In genomic region chr15:66662522-66662921, GRCh38 we compare ENCODE assay signal across 19 cellular contexts. TPM values are rescaled to one million over a fixed set of nuclear protein-coding genes. Genes with fewer than 3 reads are reported as not detected.
DNase-seq lines count a peak whose midpoint lies in the region; ATAC-seq and TF ChIP-seq lines count a peak whose summit lies in the region.
"Had no signal": no experiment of that assay in that cellular context is flagged by ENCODE, and none has a peak within 500 bp of the region (broad histone marks: within the 10 kb centered on the region; RNA-seq: fewer than 3 reads in every experiment).

No MANE protein-coding gene starts in this region.

- H3K14ac ChIP-seq in neuronal stem cell (ENCODE audit: low read length), result no peak overlapping the region

- no peak for ATAC-seq in GM23338
- ATAC-seq in HG03196 (IDR thresholded peaks at IDR 0.05; ENCODE audit: unreplicated experiment), result no peak

- no peak overlapping the region for H3K4me2 ChIP-seq in GM23338
- no peak overlapping the region for H3K4me2 ChIP-seq in hepatocyte
- H3K4me2 ChIP-seq in neuronal stem cell (ENCODE audit: insufficient read depth, low read length, poor library complexity, severe bottlenecking), result no peak overlapping the region

- no peaks in the 10 kb centered on the region for H3K79me1 ChIP-seq in neuronal stem cell (ENCODE audit: low read depth, low read length)

- peak overlapping the region; percentile 61 for H3K18ac ChIP-seq in neuronal stem cell (ENCODE audit: low read length)

- no peak for TF ChIP-seq CTCF in GM23338 (conservative IDR thresholded peaks at IDR 0.05; ENCODE audit: low read depth in 2 of 2)
- TF ChIP-seq CTCF in hepatocyte (IDR thresholded peaks at IDR 0.05; ENCODE audit: poor library complexity), result no peak
- TF ChIP-seq CTCF in stomach (IDR thresholded peaks at IDR 0.05), result no peak

- peak overlapping the region; percentile 19 for H2BK5ac ChIP-seq in neuronal stem cell (ENCODE audit: low read length)

- no peak overlapping the region for H2BK12ac ChIP-seq in neuronal stem cell (ENCODE audit: low read length)

- H3K4me3 ChIP-seq in GM23338, result no peak overlapping the region
- H3K4me3 ChIP-seq in ectodermal cell (ENCODE audit: insufficient read depth, low read depth, low read length), result no peak overlapping the region
- no peak overlapping the region for H3K4me3 ChIP-seq in hepatocyte
- H3K4me3 ChIP-seq in neuronal stem cell (ENCODE audit: low read length in 2 of 2), result no peak overlapping the region
- no peak overlapping the region for H3K4me3 ChIP-seq in stomach
- H3K4me3 ChIP-seq: HAP-1 had no signal

- H3K36me3 ChIP-seq in GM23338 (ENCODE audit: insufficient read depth) (no peaks in the 10 kb centered on the region), ectodermal cell (ENCODE audit: control insufficient read depth, insufficient read depth, low read length) (no peaks in the 10 kb centered on the region), hepatocyte (replicated peaks; ENCODE audit: insufficient read depth, low read depth) (no peaks in the 10 kb centered on the region), neuronal stem cell (replicated peaks in 1 of 2; ENCODE audit: control insufficient read depth in 2 of 2, insufficient read depth in 2 of 2, low read length in 2 of 2) (no peaks in the 10 kb centered on the region), stomach (no peaks in the 10 kb centered on the region)
- H3K36me3 ChIP-seq: HAP-1 had no signal

- H3K27me3 Mint-ChIP-seq in GM23338 (ENCODE audit: insufficient read depth, low read depth, poor library complexity), result peaks cover 12% of the 10 kb centered on the region

- no peaks in the 10 kb centered on the region for H3F3A ChIP-seq in GM23338 (replicated peaks; ENCODE audit: low read depth)

- H3K4me3 Mint-ChIP-seq in GM23338, result no peak overlapping the region
- H3K4me3 Mint-ChIP-seq: CD14-positive monocyte had no signal

- H3K9me3 Mint-ChIP-seq in GM23338, result peaks cover 1% of the 10 kb centered on the region; the same call in 2 of the 3 replicates
- H3K9me3 Mint-ChIP-seq: CD14-positive monocyte had no signal

- no peak for DNase-seq in GM23338 (ENCODE audit: low spot score)
- no peak for DNase-seq in hepatocyte (ENCODE audit: low spot score)
- DNase-seq in neuronal stem cell (ENCODE audit: low spot score), result no peak
- DNase-seq in stomach, result no peak
- no peak for DNase-seq in NCI-H2081 (lab: John Stamatoyannopoulos, UW)
- no peak for DNase-seq in NOMO-1 treated with dmso at 0.1 percent for 144 hours (lab: John Stamatoyannopoulos, UW; ENCODE audit: unreplicated experiment)
- DNase-seq: ACHN; AML-193; Caco-2; DMS153; EL; NCI-H187 treated with DMSO at 0.1 percent for 48 hours; NCI-H446; NK-92 treated with Interleukin-12 subunit alpha and Interleukin-12 subunit beta, amount 100 ng/mL, for 24 hours; OCI-M1 had no signal

- H2BK15ac ChIP-seq in neuronal stem cell (ENCODE audit: low read length), result peak overlapping the region; percentile 20

- no peak overlapping the region for H3K27ac Mint-ChIP-seq in GM23338
- H3K27ac Mint-ChIP-seq: CD14-positive monocyte had no signal

- intact Hi-C loops in stomach (cut with DNase I; ENCODE audit: low total_unique reads), result no loop called here

- 0 out of 2 replicates have a peak overlapping the region, but pooled peaks have one; percentile 38 for H2AFZ ChIP-seq in GM23338
- peak overlapping the region; percentile 15 for H2AFZ ChIP-seq in hepatocyte
- peak overlapping the region; percentile 77 for H2AFZ ChIP-seq in neuronal stem cell (ENCODE audit: low read length)

- no peak overlapping the region for H3K27ac ChIP-seq in GM23338 (ENCODE audit: low read depth)
- peak overlapping the region; percentile 48 for H3K27ac ChIP-seq in ectodermal cell (ENCODE audit: insufficient read depth, low read depth, low read length, poor library complexity, severe bottlenecking)
- no peak overlapping the region for H3K27ac ChIP-seq in hepatocyte
- H3K27ac ChIP-seq in neuronal stem cell (replicated peaks; ENCODE audit: low read length), result peak overlapping the region; percentile 70
- H3K27ac ChIP-seq in stomach, result peak overlapping the region in 1 of 5 donors; percentile 32

- H3K27me3 ChIP-seq in GM23338 (ENCODE audit: insufficient read depth) (no peaks in the 10 kb centered on the region), ectodermal cell (ENCODE audit: control insufficient read depth, insufficient read depth, low read length, poor library complexity, severe bottlenecking) (no peaks in the 10 kb centered on the region), hepatocyte (no peaks in the 10 kb centered on the region), neuronal stem cell (ENCODE audit: control insufficient read depth in 3 of 3, insufficient read depth in 3 of 3, low read depth in 1 of 3, low read length in 3 of 3) (no peaks in the 10 kb centered on the region), stomach (no peaks in the 10 kb centered on the region)

- TF ChIP-seq POLR2A in stomach (IDR thresholded peaks at IDR 0.05), result no peak

- H3K79me2 ChIP-seq in GM23338 (replicated peaks; ENCODE audit: insufficient read depth) (no peaks in the 10 kb centered on the region), hepatocyte (no peaks in the 10 kb centered on the region)

- H3K4me1 ChIP-seq in GM23338 (ENCODE audit: insufficient read depth), result peaks cover 10% of the 10 kb centered on the region
- H3K4me1 ChIP-seq in ectodermal cell (ENCODE audit: control insufficient read depth, insufficient read depth, low read length), result peaks cover 22% of the 10 kb centered on the region
- peaks cover 7% of the 10 kb centered on the region for H3K4me1 ChIP-seq in hepatocyte (ENCODE audit: insufficient read depth)
- peaks cover 16 to 19% of the 10 kb centered on the region in 2 donors for H3K4me1 ChIP-seq in neuronal stem cell (ENCODE audit: control insufficient read depth in 2 of 2, insufficient read depth in 1 of 2, low read depth in 1 of 2, low read length in 2 of 2)
- H3K4me1 ChIP-seq in stomach, result no peaks in the 10 kb centered on the region
- H3K4me1 ChIP-seq: Caco-2, HAP-1 had no signal

- H4K91ac ChIP-seq in neuronal stem cell (ENCODE audit: low read depth, low read length, poor library complexity), result no peak overlapping the region

- H3K36me3 Mint-ChIP-seq in GM23338 (ENCODE audit: low read depth), result no peaks in the 10 kb centered on the region
- H3K36me3 Mint-ChIP-seq: CD14-positive monocyte had no signal

- no peak overlapping the region for H2BK120ac ChIP-seq in neuronal stem cell (ENCODE audit: low read depth, low read length)

- no peak overlapping the region for H3K4ac ChIP-seq in neuronal stem cell (ENCODE audit: low read length)

- 53 to 56% methylated on average over 4 of the region's 4 CpGs for WGBS in ectodermal cell, 2 experiments
- 73% methylated on average over 4 of the region's 4 CpGs for WGBS in hepatocyte (ENCODE audit: low lambda C conversion rate, missing lambda C conversion rate)
- WGBS in neuronal stem cell (ENCODE audit: extremely low coverage in 2 of 2, insufficient read length in 2 of 2, insufficient replicate concordance in 1 of 2), 2 donors, result no CpG with 5 or more reads among the region's 4 CpGs
- WGBS in stomach, 5 donors, result 74 to 83% (median 80%) methylated on average over 4 of the region's 4 CpGs

- H4K20me1 ChIP-seq in GM23338 (replicated peaks; ENCODE audit: insufficient read depth) (no peaks in the 10 kb centered on the region), hepatocyte (ENCODE audit: insufficient read depth, poor library complexity, severe bottlenecking) (no peaks in the 10 kb centered on the region)

- H3K4me1 Mint-ChIP-seq in GM23338, result peaks cover 11% of the 10 kb centered on the region

- H3K9me2 ChIP-seq in GM23338 (ENCODE audit: insufficient read depth) (no peaks in the 10 kb centered on the region), hepatocyte (replicated peaks; ENCODE audit: insufficient read depth) (no peaks in the 10 kb centered on the region)

- H3K9me3 ChIP-seq in ectodermal cell (ENCODE audit: control insufficient read depth, low read length), result no peaks in the 10 kb centered on the region
- H3K9me3 ChIP-seq in hepatocyte (ENCODE audit: low read depth), result no peaks in the 10 kb centered on the region
- no peaks in the 10 kb centered on the region for H3K9me3 ChIP-seq in neuronal stem cell (replicated peaks in 1 of 2; ENCODE audit: control insufficient read depth in 2 of 2, insufficient read depth in 1 of 2, low read depth in 1 of 2, low read length in 2 of 2)
- H3K9me3 ChIP-seq in stomach, result peaks cover 0 to 2% (median 0%) of the 10 kb centered on the region in 4 donors
- H3K9me3 ChIP-seq: Caco-2, HAP-1 had no signal

- H4K8ac ChIP-seq in neuronal stem cell (ENCODE audit: low read depth, low read length), result no peak overlapping the region

- no peak overlapping the region for H2AK5ac ChIP-seq in neuronal stem cell (ENCODE audit: low read depth, low read length)

- no peak for TF ChIP-seq EP300 in stomach (IDR thresholded peaks at IDR 0.05)

- no peak overlapping the region for H3K23ac ChIP-seq in neuronal stem cell (ENCODE audit: low read depth, low read length, poor library complexity)

- H3K9ac ChIP-seq in neuronal stem cell (ENCODE audit: low read depth, low read length, poor library complexity), result no peak overlapping the region

TF ChIP-seq in GM23338, 12 proteins besides CTCF, POLR2A, EP300 and RAD21 (continues in another document):
- TF ChIP-seq POLR2AphosphoS5 (IDR thresholded peaks at IDR 0.05; ENCODE audit: low read depth), result no peak
- no peak for TF ChIP-seq EZH2 (IDR thresholded peaks at IDR 0.05; ENCODE audit: low read depth, unreplicated experiment)
- no peak for TF ChIP-seq EZH2phosphoT487 (IDR thresholded peaks at IDR 0.05; ENCODE audit: unreplicated experiment)
- TF ChIP-seq ETS1 (IDR thresholded peaks at IDR 0.05), result no peak

RNA-seq across cellular contexts. Expression of gene SMAD6, which starts 39.5 kb away (rescaled TPM):
- 11.9 and 15.7 TPM in 2 replicates for total RNA-seq in GM23338 (2014; rRNA removed; shearing (Covaris generic))
- polyA plus RNA-seq in GM23338 (2016; fragmentation: Nextera tagmentation; extraction: Ambion mirVana) (1.6 and 2.1 TPM in 2 replicates), hepatocyte (24.2 and 26.6 TPM in 2 replicates), stomach (1 to 10 TPM; 4.0 to 5.7 (median 4.6) TPM)
- polyA plus RNA-seq in ectodermal cell (2013, experiment 1 of 4), result 6.0 TPM
- polyA plus RNA-seq in ectodermal cell (2013, experiment 2 of 4), result 5.1 TPM
- 5.7 TPM for polyA plus RNA-seq in ectodermal cell (2013, experiment 3 of 4)
- polyA plus RNA-seq in ectodermal cell (2013, experiment 4 of 4), result 6.1 TPM
- total RNA-seq in hepatocyte (26.4 and 35.4 TPM in 2 replicates), stomach (100 to 1,000 TPM in 2 of 5 donors, 10 to 100 TPM in 3; 20.4 to 112 (median 76.4) TPM)
- polyA plus RNA-seq in neuronal stem cell (2013, experiment 1 of 2), result 0.98 TPM
- polyA plus RNA-seq in neuronal stem cell (2013, experiment 2 of 2), result 1.0 TPM
- polyA plus RNA-seq: CD14-positive monocyte had no signal

Comparison
In these comparisons a context has a peak if more than half of its experiments do, and no peak if none do; other contexts are left out.
1. H2AFZ ChIP-seq: peak in every context shown above with its lines; median percentile 77 in neuronal stem cell; 38 in GM23338; 15 in hepatocyte.
2. H3K27ac ChIP-seq: peak in ectodermal cell (single experiment) and neuronal stem cell (single experiment); none in GM23338 (single experiment) and hepatocyte (single experiment).